11 cellular contexts compared by ENCODE assay signal in genomic region chr9:34552606-34552981, GRCh38. TPM values are rescaled to one million over a fixed set of nuclear protein-coding genes. Genes with fewer than 3 reads are reported as not detected.
"Had no signal": no experiment of that assay in that cellular context is flagged by ENCODE, and none has a peak within 500 bp of the region (broad histone marks: within the 10 kb centered on the region; RNA-seq: fewer than 3 reads in every experiment).

No MANE protein-coding gene starts in this region.

- ATAC-seq: esophagus mucosa, natural killer cell had no signal

- H3K27ac ChIP-seq: SJCRH30, transverse colon had no signal

- H3K9me3 ChIP-seq: SJCRH30, transverse colon had no signal

- H3K27me3 ChIP-seq: SJCRH30 had no signal

- DNase-seq: activated CD4-positive, alpha-beta memory T cell treated with anti-CD3 and anti-CD28 coated beads, Interleukin-2, amount 10 ng/mL, durations not matched to agents 7 days and 5 days; activated CD8-positive, alpha-beta memory T cell treated with anti-CD3 and anti-CD28 coated beads, Interleukin-2, amount 50 U/mL, for 48 hours; activated naive CD4-positive, alpha-beta T cell treated with Interleukin-2 at 50 U/mL for 16 hours; hypothalamus; natural killer cell; occipital lobe; SJCRH30; T1000; transverse colon had no signal

- H3K4me3 ChIP-seq: SJCRH30, transverse colon had no signal

- H3K36me3 ChIP-seq: SJCRH30, transverse colon had no signal

RNA-seq across cellular contexts. Expression of gene ENHO, which starts 29.8 kb away (rescaled TPM):
- total RNA-seq: activated CD4-positive, alpha-beta memory T cell treated with anti-CD3 and anti-CD28 coated beads, Interleukin-2, amount 10 ng/mL, durations not matched to agents 7 days and 5 days; glomerular endothelial cell; SJCRH30 had no signal

RNA-seq across cellular contexts. Expression of gene CNTFR, which starts 36.9 kb away (rescaled TPM):
- total RNA-seq: activated CD4-positive, alpha-beta memory T cell treated with anti-CD3 and anti-CD28 coated beads, Interleukin-2, amount 10 ng/mL, durations not matched to agents 7 days and 5 days; esophagus mucosa; glomerular endothelial cell; natural killer cell had no signal
